Comparison of ENCODE assay signal across 9 cellular contexts in the genomic region with DNA sequence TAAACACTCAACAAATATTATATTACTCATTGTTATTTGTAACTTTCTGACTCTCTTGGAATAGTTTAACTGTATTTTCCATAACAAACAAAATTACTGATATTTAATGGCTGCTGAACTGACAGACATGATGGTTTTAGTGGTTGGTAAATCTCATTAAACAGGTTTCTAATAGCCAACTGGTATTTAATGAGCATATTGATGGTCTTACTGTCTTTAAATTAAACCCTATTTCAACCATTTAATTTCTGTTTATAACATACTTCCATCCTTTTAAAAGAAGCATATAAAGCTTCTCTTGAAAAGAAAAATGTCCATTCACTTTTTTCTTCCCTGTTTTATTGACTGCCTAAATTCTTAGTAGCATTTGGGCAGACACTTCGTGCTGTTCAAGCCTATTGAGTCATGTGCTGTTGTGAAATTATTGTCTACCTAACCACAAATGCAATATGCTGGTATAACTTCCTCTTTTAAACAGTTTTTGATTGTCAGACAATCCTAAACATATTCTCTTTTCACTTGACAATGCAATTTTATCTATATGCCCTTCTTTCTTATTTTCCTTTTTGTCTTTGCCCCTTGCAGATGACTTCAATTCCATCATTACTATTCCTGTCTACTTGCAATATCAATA.
DNase-seq lines count a peak whose midpoint lies in the region; ATAC-seq and TF ChIP-seq lines count a peak whose summit lies in the region.
"Had no signal": no experiment of that assay in that cellular context is flagged by ENCODE, and none has a peak within 500 bp of the region (broad histone marks: within the 10 kb centered on the region; RNA-seq: fewer than 3 reads in every experiment).

No MANE protein-coding gene starts in this region.

- peak overlapping the region in 1 of 2 donors; percentile 65 for H3K27ac ChIP-seq in left lung
- no peak overlapping the region for H3K27ac ChIP-seq in adrenal gland

- H3K27me3 ChIP-seq in left lung (no peaks in the 10 kb centered on the region), adrenal gland (no peaks in the 10 kb centered on the region)

- H3K4me3 ChIP-seq in left lung, result no peak overlapping the region
- no peak overlapping the region for H3K4me3 ChIP-seq in mucosa of descending colon
- no peak overlapping the region for H3K4me3 ChIP-seq in adrenal gland

- DNase-seq in NCI-H226 (peak; percentile 61), left lung (no peak), activated T-cell treated with anti-CD3 and anti-CD28 coated beads for 4 hours (no peak), mucosa of descending colon (no peak), adrenal gland (no peak)
- DNase-seq in activated CD8-positive, alpha-beta memory T cell treated with anti-CD3 and anti-CD28 coated beads, Interleukin-2, amount 50 U/mL, for 4 hours, result no peak
- DNase-seq: natural killer cell had no signal

- H3K4me1 ChIP-seq in left lung, result peaks cover 6 to 26% of the 10 kb centered on the region in 2 donors
- no peaks in the 10 kb centered on the region for H3K4me1 ChIP-seq in mucosa of descending colon (ENCODE audit: low read depth)
- H3K4me1 ChIP-seq in adrenal gland (replicated peaks in 1 of 2), result peaks cover 0 to 18% of the 10 kb centered on the region in 2 donors

- H3K36me3 ChIP-seq in left lung, result no peaks in the 10 kb centered on the region
- no peaks in the 10 kb centered on the region for H3K36me3 ChIP-seq in mucosa of descending colon (ENCODE audit: low read depth)
- no peaks in the 10 kb centered on the region for H3K36me3 ChIP-seq in adrenal gland (replicated peaks in 1 of 2)

- WGBS in adrenal gland, 4 donors, result 63 to 78% (median 70%) methylated on average over 1 of the region's 1 CpG

- TF ChIP-seq CTCF in left lung (IDR thresholded peaks at IDR 0.05) (no peak), mucosa of descending colon (IDR thresholded peaks at IDR 0.05) (no peak), adrenal gland (IDR thresholded peaks at IDR 0.05) (no peak)

- TF ChIP-seq POLR2A in adrenal gland (IDR thresholded peaks at IDR 0.05), result no peak

- H3K9me3 ChIP-seq in left lung, result no peaks in the 10 kb centered on the region
- no peaks in the 10 kb centered on the region for H3K9me3 ChIP-seq in mucosa of descending colon
- no peaks in the 10 kb centered on the region for H3K9me3 ChIP-seq in adrenal gland (replicated peaks in 1 of 3)

- intact Hi-C loops in left lung (cut with DNase I) (no loop called here), mucosa of descending colon (cut with DNase I, micrococcal nuclease) (no loop called here), adrenal gland (cut with DNase I) (no loop called here)

- ATAC-seq in GM18508 (IDR thresholded peaks at IDR 0.05; ENCODE audit: insufficient read depth, unreplicated experiment), result peak; percentile 85
- ATAC-seq in HG02763 (IDR thresholded peaks at IDR 0.05; ENCODE audit: unreplicated experiment), result peak; percentile 58
- ATAC-seq in left lung, result peak; percentile 77
- no peak for ATAC-seq in mucosa of descending colon
